ENCODE assay signal across 9 cellular contexts in the genomic region with DNA sequence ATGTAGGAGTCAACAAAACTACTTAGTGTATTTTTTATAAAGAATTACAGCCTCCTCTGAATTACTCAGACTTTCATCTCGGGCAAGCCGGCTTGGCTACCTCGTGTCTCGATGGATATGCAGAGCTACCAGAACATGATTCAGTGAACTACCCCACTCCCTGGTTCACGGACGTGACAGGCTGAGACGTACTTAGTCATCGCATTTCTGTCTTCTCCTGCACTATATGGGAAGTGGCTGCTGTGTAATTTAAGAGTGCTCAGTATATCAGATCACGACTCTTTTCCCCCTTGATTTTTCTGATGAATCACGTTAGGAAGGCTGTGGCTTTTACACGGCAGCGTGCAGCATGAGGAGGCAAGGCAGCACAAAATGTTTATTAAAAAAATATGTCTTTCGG.
DNase-seq lines count a peak whose midpoint lies in the region; ATAC-seq and TF ChIP-seq lines count a peak whose summit lies in the region.
"Had no signal": no experiment of that assay in that cellular context is flagged by ENCODE, and none has a peak within 500 bp of the region (broad histone marks: within the 10 kb centered on the region; RNA-seq: fewer than 3 reads in every experiment).

No MANE protein-coding gene starts in this region.

- no peak overlapping the region for H3K27ac ChIP-seq in lower lobe of right lung
- H3K27ac ChIP-seq: BLaER1 treated with 17β-estradiol and CSF1 and Interleukin-3, amounts not matched to agents 10 nM and 100 nM had no signal

- H3K27ac Mint-ChIP-seq in stimulated activated naive CD8-positive, alpha-beta T cell treated with anti-CD3 and anti-CD28 coated beads, Interleukin-15, Interleukin-2, amounts not matched to agents 100 ng/mL and 50 ng/mL, for 24 hours, result peak overlapping the region; percentile 41

- no peaks in the 10 kb centered on the region for H3K36me3 ChIP-seq in lower lobe of right lung
- H3K36me3 ChIP-seq: BLaER1 treated with 17β-estradiol and CSF1 and Interleukin-3, amounts not matched to agents 10 nM and 100 nM had no signal

- peaks cover 19% of the 10 kb centered on the region for H3K4me1 Mint-ChIP-seq in stimulated activated naive CD8-positive, alpha-beta T cell treated with anti-CD3 and anti-CD28 coated beads, Interleukin-15, Interleukin-2, amounts not matched to agents 100 ng/mL and 50 ng/mL, for 24 hours (ENCODE audit: low read depth)

- H3K9me3 Mint-ChIP-seq in stimulated activated naive CD8-positive, alpha-beta T cell treated with anti-CD3 and anti-CD28 coated beads, Interleukin-15, Interleukin-2, amounts not matched to agents 100 ng/mL and 50 ng/mL, for 24 hours, result no peaks in the 10 kb centered on the region

- H3K27me3 ChIP-seq in lower lobe of right lung (ENCODE audit: low read depth), result no peaks in the 10 kb centered on the region

- no peak overlapping the region for H3K4me3 ChIP-seq in lower lobe of right lung
- H3K4me3 ChIP-seq: BLaER1 treated with 17β-estradiol and CSF1 and Interleukin-3, amounts not matched to agents 10 nM and 100 nM had no signal

- peaks cover 13% of the 10 kb centered on the region for H3K27me3 Mint-ChIP-seq in stimulated activated naive CD8-positive, alpha-beta T cell treated with anti-CD3 and anti-CD28 coated beads, Interleukin-15, Interleukin-2, amounts not matched to agents 100 ng/mL and 50 ng/mL, for 24 hours

- intact Hi-C loops in lower lobe of right lung (cut with DNase I), result no loop called here

- no peaks in the 10 kb centered on the region for H3K9me3 ChIP-seq in lower lobe of right lung
- H3K9me3 ChIP-seq: BLaER1 treated with 17β-estradiol and CSF1 and Interleukin-3, amounts not matched to agents 10 nM and 100 nM had no signal

- TF ChIP-seq CTCF in lower lobe of right lung (IDR thresholded peaks at IDR 0.05), result no peak

- no peaks in the 10 kb centered on the region for H3K4me1 ChIP-seq in lower lobe of right lung

- H3K36me3 Mint-ChIP-seq in stimulated activated naive CD8-positive, alpha-beta T cell treated with anti-CD3 and anti-CD28 coated beads, Interleukin-15, Interleukin-2, amounts not matched to agents 100 ng/mL and 50 ng/mL, for 24 hours (ENCODE audit: low read depth), result no peaks in the 10 kb centered on the region

- DNase-seq in activated CD4-positive, CD25-positive, alpha-beta regulatory T cell treated with anti-CD3 and anti-CD28 coated beads, Interleukin-2, amount 50 U/mL, for 16 hours (ENCODE audit: low read depth, low spot score), result peak; percentile 3
- DNase-seq in activated CD4-positive, CD25-positive, alpha-beta regulatory T cell treated with anti-CD3 and anti-CD28 coated beads, Interleukin-2, amount 50 U/mL, for 72 hours, result no peak
- peak; percentile 61 to 69 for DNase-seq in activated T-cell treated with anti-CD3 and anti-CD28 coated beads, Interleukin-2, amount 50 U/mL, for 48 hours
- DNase-seq in lower lobe of right lung (no peak), NCI-H2029 treated with DMSO at 0.1 percent for 48 hours (lab: John Stamatoyannopoulos, UW) (no peak), DMS 273 (lab: John Stamatoyannopoulos, UW; ENCODE audit: unreplicated experiment) (no peak), cerebellum (ENCODE audit: low spot score) (no peak)

- H3K4me3 Mint-ChIP-seq in stimulated activated naive CD8-positive, alpha-beta T cell treated with anti-CD3 and anti-CD28 coated beads, Interleukin-15, Interleukin-2, amounts not matched to agents 100 ng/mL and 50 ng/mL, for 24 hours, result peak overlapping the region; percentile 14

- peak; percentile 36 to 60 for ATAC-seq in lower lobe of right lung

Comparison
In these comparisons a context has a peak if more than half of its experiments do, and no peak if none do; other contexts are left out.
1. DNase-seq: peak in activated CD4-positive, CD25-positive, alpha-beta regulatory T cell treated with anti-CD3 and anti-CD28 coated beads, Interleukin-2, amount 50 U/mL, for 16 hours (single experiment) and activated T-cell treated with anti-CD3 and anti-CD28 coated beads, Interleukin-2, amount 50 U/mL, for 48 hours (2 of 2); none in activated CD4-positive, CD25-positive, alpha-beta regulatory T cell treated with anti-CD3 and anti-CD28 coated beads, Interleukin-2, amount 50 U/mL, for 72 hours (single experiment), lower lobe of right lung (single experiment), NCI-H2029 treated with DMSO at 0.1 percent for 48 hours (single experiment), DMS 273 (single experiment) and cerebellum (single experiment).